21 cellular contexts compared by ENCODE assay signal in the genomic region with DNA sequence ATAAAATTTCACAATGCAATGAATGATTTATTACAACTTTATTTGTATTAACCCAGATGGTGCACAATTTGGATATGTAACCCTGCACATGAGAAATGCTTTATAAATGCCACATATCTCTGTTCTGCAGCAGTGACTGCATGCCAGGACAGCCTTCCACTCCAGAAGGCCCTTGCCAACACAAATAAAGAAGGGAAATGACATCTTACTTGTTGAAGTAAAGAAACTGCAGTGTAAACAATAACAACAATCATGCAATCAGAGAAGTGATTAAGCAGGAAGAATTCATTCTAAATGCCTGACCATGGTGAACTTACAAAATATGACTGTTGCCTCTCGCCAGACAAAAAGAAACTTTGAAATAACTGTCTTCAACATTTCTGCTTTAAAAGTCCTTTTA.
DNase-seq lines count a peak whose midpoint lies in the region; ATAC-seq and TF ChIP-seq lines count a peak whose summit lies in the region.
"Had no signal": no experiment of that assay in that cellular context is flagged by ENCODE, and none has a peak within 500 bp of the region (broad histone marks: within the 10 kb centered on the region; RNA-seq: fewer than 3 reads in every experiment).

No MANE protein-coding gene starts in this region.

- no peak for TF ChIP-seq CTCF in astrocyte of the spinal cord (IDR thresholded peaks at IDR 0.05; ENCODE audit: low read depth, low read length)
- no peak for TF ChIP-seq CTCF in CD14-positive monocyte (IDR thresholded peaks at IDR 0.05)

- ATAC-seq in activated T-cell treated with anti-CD3 and anti-CD28 coated beads, Interleukin-2, amount 50 U/mL, for 4 hours, result no peak
- no peak for ATAC-seq in esophagus mucosa

- H3K9me3 Mint-ChIP-seq in CD14-positive monocyte, result peaks cover 0 to 4% (median 3%) of the 10 kb centered on the region in 7 donors
- peaks cover 17% of the 10 kb centered on the region for H3K9me3 Mint-ChIP-seq in activated T-cell treated with anti-CD3 and anti-CD28 coated beads, Interleukin-2, amount 50 U/mL, for 4 hours

- in situ Hi-C loops in astrocyte of the spinal cord (cut with HindIII; ENCODE audit: low sequenced_read_pairs), result no loop called here

- H3K4me1 Mint-ChIP-seq in CD14-positive monocyte, result no peaks in the 10 kb centered on the region
- no peaks in the 10 kb centered on the region for H3K4me1 Mint-ChIP-seq in activated T-cell treated with anti-CD3 and anti-CD28 coated beads, Interleukin-2, amount 50 U/mL, for 4 hours (ENCODE audit: low read depth)

- intact Hi-C loops in CD14-positive monocyte (cut with micrococcal nuclease), result no loop called here

- H3K36me3 Mint-ChIP-seq in CD14-positive monocyte, result no peaks in the 10 kb centered on the region
- no peaks in the 10 kb centered on the region for H3K36me3 Mint-ChIP-seq in activated T-cell treated with anti-CD3 and anti-CD28 coated beads, Interleukin-2, amount 50 U/mL, for 4 hours (ENCODE audit: insufficient read depth)

- no peak overlapping the region for H3K4me3 ChIP-seq in astrocyte of the spinal cord (ENCODE audit: low read depth, low read length)

- no peak overlapping the region for H3K4me3 Mint-ChIP-seq in CD14-positive monocyte
- no peak overlapping the region for H3K4me3 Mint-ChIP-seq in activated T-cell treated with anti-CD3 and anti-CD28 coated beads, Interleukin-2, amount 50 U/mL, for 4 hours
- H3K4me3 Mint-ChIP-seq: HFFc6 had no signal

- DNase-seq in NCI-H460 (ENCODE audit: extremely low read depth, low read depth) (peak; percentile 16), astrocyte of the spinal cord (ENCODE audit: low read depth, low spot score) (peak; percentile 3), fibroblast of gingiva (ENCODE audit: low read depth) (peak; percentile 30), renal cortical epithelial cell (ENCODE audit: low read depth) (peak; percentile 51), CD14-positive monocyte (ENCODE audit: low spot score) (no peak)
- DNase-seq in activated effector memory CD4-positive, alpha-beta T cell treated with anti-CD3 and anti-CD28 coated beads, Interleukin-2, amount 50 U/mL, for 16 hours, result no peak
- DNase-seq in activated T-cell treated with anti-CD3 and anti-CD28 coated beads, Interleukin-2, amount 50 U/mL, for 4 hours, result no peak
- DNase-seq: COR-L47, DMS 273 treated with DMSO at 0.1 percent for 48 hours, DND-41, H7, HFFc6, IMR-90, NCI-H1105, NCI-H1694 treated with DMSO at 0.1 percent for 48 hours, NCI-H2227 treated with DMSO at 0.1 percent for 48 hours, NCI-H524, RPMI8226, SHP77 treated with DMSO at 0.1 percent for 48 hours, SK-N-SH had no signal

- H3K27ac Mint-ChIP-seq in CD14-positive monocyte, result no peak overlapping the region
- H3K27ac Mint-ChIP-seq: HFFc6 had no signal

- no peaks in the 10 kb centered on the region for H3K27me3 Mint-ChIP-seq in CD14-positive monocyte (ENCODE audit: low read depth in 3 of 3)
- no peaks in the 10 kb centered on the region for H3K27me3 Mint-ChIP-seq in activated T-cell treated with anti-CD3 and anti-CD28 coated beads, Interleukin-2, amount 50 U/mL, for 4 hours (ENCODE audit: low read depth)

Comparison
In these comparisons a context has a peak if more than half of its experiments do, and no peak if none do; other contexts are left out.
1. DNase-seq: peak in NCI-H460 (single experiment), astrocyte of the spinal cord (single experiment), fibroblast of gingiva (single experiment) and renal cortical epithelial cell (single experiment); none in CD14-positive monocyte (single experiment), activated effector memory CD4-positive, alpha-beta T cell treated with anti-CD3 and anti-CD28 coated beads, Interleukin-2, amount 50 U/mL, for 16 hours (single experiment) and activated T-cell treated with anti-CD3 and anti-CD28 coated beads, Interleukin-2, amount 50 U/mL, for 4 hours (single experiment).